Comparison of ENCODE assay signal across 1 cellular context in genomic region chr2:23926750-23927627, GRCh38.
TF ChIP-seq lines count a peak whose summit lies in the region.

TSS of gene ATAD2B (minus strand) at chr2:23927123. CDS start at chr2:23926770, 353 bp downstream.

TF ChIP-seq in HepG2, 621 proteins besides CTCF, POLR2A, EP300 and RAD21 (continued from another document and continues in another):
- peak; percentile 100 for TF ChIP-seq UBTF (CRISPR knock-in tag; IDR thresholded peaks at IDR 0.05)
- TF ChIP-seq ZNF850 (CRISPR knock-in tag; conservative IDR thresholded peaks at IDR 0.05), result no peak
- no peak; the same call in 1 of the 2 replicates for TF ChIP-seq PITX1 (CRISPR knock-in tag; IDR thresholded peaks at IDR 0.05)
- peak; percentile 53; the same call in 1 of the 2 replicates for TF ChIP-seq LBX2 (CRISPR knock-in tag; IDR thresholded peaks at IDR 0.05; ENCODE audit: borderline replicate concordance)
- TF ChIP-seq HOXA9 (CRISPR knock-in tag; IDR thresholded peaks at IDR 0.05; ENCODE audit: borderline replicate concordance), result no peak; the same call in none of the 2 replicates
- TF ChIP-seq LCORL (IDR thresholded peaks at IDR 0.05), result no peak
- TF ChIP-seq LCORL (CRISPR knock-in tag; IDR thresholded peaks at IDR 0.05), result peak; percentile 86
- peak; percentile 78 for TF ChIP-seq SPEN (CRISPR knock-in tag; IDR thresholded peaks at IDR 0.05; ENCODE audit: low read depth)
- TF ChIP-seq PCBP1 (IDR thresholded peaks at IDR 0.05; ENCODE audit: borderline replicate concordance, low read depth, low read length), result no peak; the same call in 1 of the 2 replicates
- TF ChIP-seq ZNF572 (CRISPR knock-in tag; IDR thresholded peaks at IDR 0.05), result 0 out of 2 replicates have a peak, but pooled peaks have one; percentile 65
- no peak for TF ChIP-seq PRPF4 (IDR thresholded peaks at IDR 0.05; ENCODE audit: low read depth, low read length, poor library complexity, severe bottlenecking)
- TF ChIP-seq ZNF101 (CRISPR knock-in tag; IDR thresholded peaks at IDR 0.05; ENCODE audit: borderline replicate concordance, low read depth), result no peak
- peak; percentile 68 for TF ChIP-seq BATF2 (CRISPR knock-in tag; IDR thresholded peaks at IDR 0.05)
- no peak for TF ChIP-seq ZNF512B (CRISPR knock-in tag; IDR thresholded peaks at IDR 0.05; ENCODE audit: borderline replicate concordance)
- TF ChIP-seq MTA1 (CRISPR knock-in tag; IDR thresholded peaks at IDR 0.05; ENCODE audit: borderline replicate concordance), result no peak
- TF ChIP-seq ZNF230 (CRISPR knock-in tag; IDR thresholded peaks at IDR 0.05), result no peak
- peak; percentile 88 for TF ChIP-seq GABPB1 (CRISPR knock-in tag; IDR thresholded peaks at IDR 0.05)
- TF ChIP-seq ZBTB33 (CRISPR knock-in tag; IDR thresholded peaks at IDR 0.05), result peak; percentile 51
- TF ChIP-seq ZZZ3 (CRISPR knock-in tag; IDR thresholded peaks at IDR 0.05; ENCODE audit: borderline replicate concordance), result no peak; the same call in 1 of the 2 replicates
- TF ChIP-seq ARNT (IDR thresholded peaks at IDR 0.05), result no peak
- TF ChIP-seq FOXM1 (CRISPR knock-in tag; IDR thresholded peaks at IDR 0.05), result no peak; the same call in 1 of the 2 replicates
- 0 out of 2 replicates have a peak, but pooled peaks have one; percentile 38 for TF ChIP-seq ZNF468 (CRISPR knock-in tag; IDR thresholded peaks at IDR 0.05)
- TF ChIP-seq ZNF207 (IDR thresholded peaks at IDR 0.05; ENCODE audit: borderline replicate concordance), result no peak
- TF ChIP-seq ZFP91 (CRISPR knock-in tag; IDR thresholded peaks at IDR 0.05; ENCODE audit: borderline replicate concordance), result peak; percentile 95
- TF ChIP-seq NCOA5 (CRISPR knock-in tag; IDR thresholded peaks at IDR 0.05), result no peak
- peak; percentile 94 for TF ChIP-seq KDM5B (CRISPR knock-in tag; IDR thresholded peaks at IDR 0.05; ENCODE audit: borderline replicate concordance)
- TF ChIP-seq CERS6 (CRISPR knock-in tag; IDR thresholded peaks at IDR 0.05), result no peak; the same call in 1 of the 2 replicates
- TF ChIP-seq PHF21A (CRISPR knock-in tag; IDR thresholded peaks at IDR 0.05), result peak; percentile 93
- TF ChIP-seq PBX2 (CRISPR knock-in tag; IDR thresholded peaks at IDR 0.05), result no peak
- no peak for TF ChIP-seq ZNF382 (CRISPR knock-in tag; IDR thresholded peaks at IDR 0.05; ENCODE audit: borderline replicate concordance)
- TF ChIP-seq ARID2 (CRISPR knock-in tag; IDR thresholded peaks at IDR 0.05; ENCODE audit: borderline replicate concordance), result peak; percentile 76
- peak; percentile 85; the same call in 1 of the 2 replicates for TF ChIP-seq ARNT2 (CRISPR knock-in tag; IDR thresholded peaks at IDR 0.05; ENCODE audit: low read depth)
- TF ChIP-seq ZNF446 (CRISPR knock-in tag; IDR thresholded peaks at IDR 0.05), result peak; percentile 98
- peak; percentile 91 for TF ChIP-seq ZNF451 (CRISPR knock-in tag; IDR thresholded peaks at IDR 0.05)
- TF ChIP-seq SOX13 (IDR thresholded peaks at IDR 0.05), result peak; percentile 36; the same call in 1 of the 2 replicates
- peak in 1 of 2 experiments; percentile 61; a peak in 2 of 4 replicates for TF ChIP-seq SOX13 (CRISPR knock-in tag; conservative IDR thresholded peaks at IDR 0.05 in 1 of 2, IDR thresholded peaks at IDR 0.05 in 1 of 2)
- no peak for TF ChIP-seq TRIM22 (IDR thresholded peaks at IDR 0.05)
- no peak; the same call in 1 of the 2 replicates for TF ChIP-seq SSRP1 (CRISPR knock-in tag; IDR thresholded peaks at IDR 0.05)
- peak; percentile 78 for TF ChIP-seq MXD4 (CRISPR knock-in tag; IDR thresholded peaks at IDR 0.05)
- no peak for TF ChIP-seq ZNF598 (CRISPR knock-in tag; IDR thresholded peaks at IDR 0.05; ENCODE audit: borderline replicate concordance)
- TF ChIP-seq YEATS2 (CRISPR knock-in tag; IDR thresholded peaks at IDR 0.05; ENCODE audit: borderline replicate concordance), result peak; percentile 78
- TF ChIP-seq THAP11 (CRISPR knock-in tag; IDR thresholded peaks at IDR 0.05), result peak; percentile 91
- TF ChIP-seq NR2F1 (CRISPR knock-in tag; IDR thresholded peaks at IDR 0.05), result no peak
- peak; percentile 97 for TF ChIP-seq NKX3-1 (CRISPR knock-in tag; IDR thresholded peaks at IDR 0.05)
- peak; percentile 62; the same call in 1 of the 2 replicates for TF ChIP-seq ZNF274 (CRISPR knock-in tag; IDR thresholded peaks at IDR 0.05)
- peak; percentile 59 for TF ChIP-seq ZNF546 (CRISPR knock-in tag; conservative IDR thresholded peaks at IDR 0.05)
- peak; percentile 92 for TF ChIP-seq ZBTB25 (CRISPR knock-in tag; IDR thresholded peaks at IDR 0.05)
- TF ChIP-seq ZNF891 (CRISPR knock-in tag; IDR thresholded peaks at IDR 0.05), result peak; percentile 44; the same call in 1 of the 2 replicates
- TF ChIP-seq MTERF4 (CRISPR knock-in tag; IDR thresholded peaks at IDR 0.05), result peak; percentile 94
- TF ChIP-seq ZSCAN12 (CRISPR knock-in tag; IDR thresholded peaks at IDR 0.05), result peak; percentile 92; the same call in 1 of the 2 replicates
- peak; percentile 95 for TF ChIP-seq KMT2A (CRISPR knock-in tag; IDR thresholded peaks at IDR 0.05)
- 0 out of 2 replicates have a peak, but pooled peaks have one; percentile 62 for TF ChIP-seq ZNF773 (CRISPR knock-in tag; IDR thresholded peaks at IDR 0.05; ENCODE audit: borderline replicate concordance)
